In genomic region chr7:65239707-65240352, GRCh38 we compare ENCODE assay signal across 1 cellular context.
TF ChIP-seq lines count a peak whose summit lies in the region.

No MANE protein-coding gene starts in this region.

TF ChIP-seq in HepG2, 621 proteins besides CTCF, POLR2A, EP300 and RAD21 (continued from another document and continues in another):
- TF ChIP-seq ZNF253 (CRISPR knock-in tag; IDR thresholded peaks at IDR 0.05; ENCODE audit: borderline replicate concordance) = no peak
- peak; percentile 39; the same call in 1 of the 2 replicates for TF ChIP-seq KAT8 (CRISPR knock-in tag; IDR thresholded peaks at IDR 0.05)
- no peak for TF ChIP-seq DMTF1 (CRISPR knock-in tag; IDR thresholded peaks at IDR 0.05)
- no peak for TF ChIP-seq ARNT2 (CRISPR knock-in tag; IDR thresholded peaks at IDR 0.05; ENCODE audit: low read depth)
- no peak for TF ChIP-seq ATAD3A (CRISPR knock-in tag; IDR thresholded peaks at IDR 0.05)
- TF ChIP-seq IKZF4 (CRISPR knock-in tag; IDR thresholded peaks at IDR 0.05; ENCODE audit: borderline replicate concordance, low read depth, not compliant biosample characterization) = no peak
- TF ChIP-seq, protein P1, sequence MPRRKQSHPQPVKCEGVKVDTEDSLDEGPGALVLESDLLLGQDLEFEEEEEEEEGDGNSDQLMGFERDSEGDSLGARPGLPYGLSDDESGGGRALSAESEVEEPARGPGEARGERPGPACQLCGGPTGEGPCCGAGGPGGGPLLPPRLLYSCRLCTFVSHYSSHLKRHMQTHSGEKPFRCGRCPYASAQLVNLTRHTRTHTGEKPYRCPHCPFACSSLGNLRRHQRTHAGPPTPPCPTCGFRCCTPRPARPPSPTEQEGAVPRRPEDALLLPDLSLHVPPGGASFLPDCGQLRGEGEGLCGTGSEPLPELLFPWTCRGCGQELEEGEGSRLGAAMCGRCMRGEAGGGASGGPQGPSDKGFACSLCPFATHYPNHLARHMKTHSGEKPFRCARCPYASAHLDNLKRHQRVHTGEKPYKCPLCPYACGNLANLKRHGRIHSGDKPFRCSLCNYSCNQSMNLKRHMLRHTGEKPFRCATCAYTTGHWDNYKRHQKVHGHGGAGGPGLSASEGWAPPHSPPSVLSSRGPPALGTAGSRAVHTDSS (CRISPR knock-in tag; conservative IDR thresholded peaks at IDR 0.05) = no peak
- TF ChIP-seq ZFP62 (CRISPR knock-in tag; IDR thresholded peaks at IDR 0.05) = no peak
- TF ChIP-seq RORA (CRISPR knock-in tag; IDR thresholded peaks at IDR 0.05) = no peak
- TF ChIP-seq HNRNPH1 (optimal IDR thresholded peaks at IDR 0.05; ENCODE audit: low read depth, low read length) = no peak
- TF ChIP-seq, protein P2, sequence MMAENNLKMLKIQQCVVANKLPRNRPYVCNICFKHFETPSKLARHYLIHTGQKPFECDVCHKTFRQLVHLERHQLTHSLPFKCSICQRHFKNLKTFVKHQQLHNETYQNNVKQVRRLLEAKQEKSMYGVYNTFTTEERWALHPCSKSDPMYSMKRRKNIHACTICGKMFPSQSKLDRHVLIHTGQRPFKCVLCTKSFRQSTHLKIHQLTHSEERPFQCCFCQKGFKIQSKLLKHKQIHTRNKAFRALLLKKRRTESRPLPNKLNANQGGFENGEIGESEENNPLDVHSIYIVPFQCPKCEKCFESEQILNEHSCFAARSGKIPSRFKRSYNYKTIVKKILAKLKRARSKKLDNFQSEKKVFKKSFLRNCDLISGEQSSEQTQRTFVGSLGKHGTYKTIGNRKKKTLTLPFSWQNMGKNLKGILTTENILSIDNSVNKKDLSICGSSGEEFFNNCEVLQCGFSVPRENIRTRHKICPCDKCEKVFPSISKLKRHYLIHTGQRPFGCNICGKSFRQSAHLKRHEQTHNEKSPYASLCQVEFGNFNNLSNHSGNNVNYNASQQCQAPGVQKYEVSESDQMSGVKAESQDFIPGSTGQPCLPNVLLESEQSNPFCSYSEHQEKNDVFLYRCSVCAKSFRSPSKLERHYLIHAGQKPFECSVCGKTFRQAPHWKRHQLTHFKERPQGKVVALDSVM (CRISPR knock-in tag; IDR thresholded peaks at IDR 0.05) = peak; percentile 22; the same call in 1 of the 2 replicates
- no peak for TF ChIP-seq MAFF (IDR thresholded peaks at IDR 0.05; ENCODE audit: low read depth, low read length)
- 0 out of 2 replicates have a peak, but pooled peaks have one; percentile 47 for TF ChIP-seq TAF1 (CRISPR knock-in tag; IDR thresholded peaks at IDR 0.05)
- TF ChIP-seq, protein P3, sequence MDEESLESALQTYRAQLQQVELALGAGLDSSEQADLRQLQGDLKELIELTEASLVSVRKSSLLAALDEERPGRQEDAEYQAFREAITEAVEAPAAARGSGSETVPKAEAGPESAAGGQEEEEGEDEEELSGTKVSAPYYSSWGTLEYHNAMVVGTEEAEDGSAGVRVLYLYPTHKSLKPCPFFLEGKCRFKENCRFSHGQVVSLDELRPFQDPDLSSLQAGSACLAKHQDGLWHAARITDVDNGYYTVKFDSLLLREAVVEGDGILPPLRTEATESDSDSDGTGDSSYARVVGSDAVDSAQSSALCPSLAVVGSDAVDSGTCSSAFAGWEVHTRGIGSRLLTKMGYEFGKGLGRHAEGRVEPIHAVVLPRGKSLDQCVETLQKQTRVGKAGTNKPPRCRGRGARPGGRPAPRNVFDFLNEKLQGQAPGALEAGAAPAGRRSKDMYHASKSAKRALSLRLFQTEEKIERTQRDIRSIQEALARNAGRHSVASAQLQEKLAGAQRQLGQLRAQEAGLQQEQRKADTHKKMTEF (CRISPR knock-in tag; IDR thresholded peaks at IDR 0.05) = 0 out of 2 replicates have a peak, but pooled peaks have one; percentile 31
- no peak for TF ChIP-seq DZIP1 (CRISPR knock-in tag; IDR thresholded peaks at IDR 0.05)
- no peak for TF ChIP-seq THYN1 (CRISPR knock-in tag; IDR thresholded peaks at IDR 0.05; ENCODE audit: borderline replicate concordance, low read depth)
- TF ChIP-seq, protein P4, sequence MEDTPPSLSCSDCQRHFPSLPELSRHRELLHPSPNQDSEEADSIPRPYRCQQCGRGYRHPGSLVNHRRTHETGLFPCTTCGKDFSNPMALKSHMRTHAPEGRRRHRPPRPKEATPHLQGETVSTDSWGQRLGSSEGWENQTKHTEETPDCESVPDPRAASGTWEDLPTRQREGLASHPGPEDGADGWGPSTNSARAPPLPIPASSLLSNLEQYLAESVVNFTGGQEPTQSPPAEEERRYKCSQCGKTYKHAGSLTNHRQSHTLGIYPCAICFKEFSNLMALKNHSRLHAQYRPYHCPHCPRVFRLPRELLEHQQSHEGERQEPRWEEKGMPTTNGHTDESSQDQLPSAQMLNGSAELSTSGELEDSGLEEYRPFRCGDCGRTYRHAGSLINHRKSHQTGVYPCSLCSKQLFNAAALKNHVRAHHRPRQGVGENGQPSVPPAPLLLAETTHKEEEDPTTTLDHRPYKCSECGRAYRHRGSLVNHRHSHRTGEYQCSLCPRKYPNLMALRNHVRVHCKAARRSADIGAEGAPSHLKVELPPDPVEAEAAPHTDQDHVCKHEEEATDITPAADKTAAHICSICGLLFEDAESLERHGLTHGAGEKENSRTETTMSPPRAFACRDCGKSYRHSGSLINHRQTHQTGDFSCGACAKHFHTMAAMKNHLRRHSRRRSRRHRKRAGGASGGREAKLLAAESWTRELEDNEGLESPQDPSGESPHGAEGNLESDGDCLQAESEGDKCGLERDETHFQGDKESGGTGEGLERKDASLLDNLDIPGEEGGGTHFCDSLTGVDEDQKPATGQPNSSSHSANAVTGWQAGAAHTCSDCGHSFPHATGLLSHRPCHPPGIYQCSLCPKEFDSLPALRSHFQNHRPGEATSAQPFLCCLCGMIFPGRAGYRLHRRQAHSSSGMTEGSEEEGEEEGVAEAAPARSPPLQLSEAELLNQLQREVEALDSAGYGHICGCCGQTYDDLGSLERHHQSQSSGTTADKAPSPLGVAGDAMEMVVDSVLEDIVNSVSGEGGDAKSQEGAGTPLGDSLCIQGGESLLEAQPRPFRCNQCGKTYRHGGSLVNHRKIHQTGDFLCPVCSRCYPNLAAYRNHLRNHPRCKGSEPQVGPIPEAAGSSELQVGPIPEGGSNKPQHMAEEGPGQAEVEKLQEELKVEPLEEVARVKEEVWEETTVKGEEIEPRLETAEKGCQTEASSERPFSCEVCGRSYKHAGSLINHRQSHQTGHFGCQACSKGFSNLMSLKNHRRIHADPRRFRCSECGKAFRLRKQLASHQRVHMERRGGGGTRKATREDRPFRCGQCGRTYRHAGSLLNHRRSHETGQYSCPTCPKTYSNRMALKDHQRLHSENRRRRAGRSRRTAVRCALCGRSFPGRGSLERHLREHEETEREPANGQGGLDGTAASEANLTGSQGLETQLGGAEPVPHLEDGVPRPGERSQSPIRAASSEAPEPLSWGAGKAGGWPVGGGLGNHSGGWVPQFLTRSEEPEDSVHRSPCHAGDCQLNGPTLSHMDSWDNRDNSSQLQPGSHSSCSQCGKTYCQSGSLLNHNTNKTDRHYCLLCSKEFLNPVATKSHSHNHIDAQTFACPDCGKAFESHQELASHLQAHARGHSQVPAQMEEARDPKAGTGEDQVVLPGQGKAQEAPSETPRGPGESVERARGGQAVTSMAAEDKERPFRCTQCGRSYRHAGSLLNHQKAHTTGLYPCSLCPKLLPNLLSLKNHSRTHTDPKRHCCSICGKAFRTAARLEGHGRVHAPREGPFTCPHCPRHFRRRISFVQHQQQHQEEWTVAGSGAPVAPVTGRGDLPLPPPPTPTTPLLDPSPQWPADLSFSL (CRISPR knock-in tag; IDR thresholded peaks at IDR 0.05) = no peak
- TF ChIP-seq AKAP8 (CRISPR knock-in tag; IDR thresholded peaks at IDR 0.05) = no peak
- no peak for TF ChIP-seq TFDP1 (CRISPR knock-in tag; IDR thresholded peaks at IDR 0.05; ENCODE audit: borderline replicate concordance)
- no peak for TF ChIP-seq ZBTB40 (IDR thresholded peaks at IDR 0.05)
- TF ChIP-seq ZBTB40 (CRISPR knock-in tag; IDR thresholded peaks at IDR 0.05) = no peak; the same call in 1 of the 2 replicates
- TF ChIP-seq DNMT3B (CRISPR knock-in tag; conservative IDR thresholded peaks at IDR 0.05) = no peak
- no peak for TF ChIP-seq SOX13 (IDR thresholded peaks at IDR 0.05)
- no peak for TF ChIP-seq SOX13 (CRISPR knock-in tag; conservative IDR thresholded peaks at IDR 0.05 in 1 of 2, IDR thresholded peaks at IDR 0.05 in 1 of 2)
